In the genomic region with DNA sequence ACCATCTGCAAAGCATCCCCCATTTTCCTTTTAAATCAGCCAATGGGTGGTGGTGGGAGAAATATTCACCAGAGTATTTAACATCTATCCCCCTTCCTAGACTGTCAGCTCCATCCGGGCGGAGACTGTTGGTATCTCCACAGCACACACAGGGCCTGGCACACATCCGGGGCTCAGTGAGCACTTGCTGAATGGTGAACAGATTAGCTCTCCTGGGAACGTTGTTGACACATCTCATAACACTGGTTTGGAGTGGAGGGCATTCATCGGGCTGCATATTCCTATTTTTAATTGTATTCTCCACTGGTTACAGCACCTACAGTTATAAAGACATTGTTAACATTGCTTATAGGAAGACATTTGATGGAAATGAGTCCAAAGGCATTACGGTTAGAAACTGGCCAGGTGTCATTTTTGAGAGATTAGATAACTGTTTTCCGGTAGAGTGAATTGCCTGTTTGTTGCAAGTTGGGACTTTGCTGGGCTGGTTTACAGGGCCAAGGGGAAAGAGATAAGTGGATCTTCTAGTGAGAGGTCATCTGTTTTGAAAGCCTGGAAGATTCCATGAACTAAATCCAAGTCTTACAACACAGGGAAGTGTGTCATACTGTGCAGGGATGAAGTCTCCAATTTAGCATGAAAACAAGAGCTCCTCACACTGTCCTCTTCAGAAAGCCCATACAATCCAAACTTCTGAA, we compare ENCODE assay signal across 11 cellular contexts.
DNase-seq lines count a peak whose midpoint lies in the region; ATAC-seq and TF ChIP-seq lines count a peak whose summit lies in the region.
"Had no signal": no experiment of that assay in that cellular context is flagged by ENCODE, and none has a peak within 500 bp of the region (broad histone marks: within the 10 kb centered on the region; RNA-seq: fewer than 3 reads in every experiment).

No MANE protein-coding gene starts in this region.

- H3K4me3 ChIP-seq in vagina, result no peak overlapping the region

- peak; percentile 88 for DNase-seq in Right ventricle myocardium inferior (ENCODE audit: missing footprints)
- no peak for DNase-seq in cardiac septum (ENCODE audit: low spot score)
- no peak for DNase-seq in mesothelial cell of epicardium (ENCODE audit: low spot score in 2 of 2, unreplicated experiment in 2 of 2)
- no peak for DNase-seq in vagina (ENCODE audit: extremely low spot score in 2 of 2)
- no peak for DNase-seq in germinal center (ENCODE audit: low spot score)
- no peak for DNase-seq in activated gamma-delta T cell (lab: John Stamatoyannopoulos, UW)
- no peak for DNase-seq in activated effector memory CD4-positive, alpha-beta T cell treated with Interleukin-2 at 50 U/mL for 16 hours
- DNase-seq: activated T-cell treated with anti-CD3 and anti-CD28 coated beads, Interleukin-2, amount 50 U/mL, for 72 hours; dermis blood vessel endothelial cell had no signal

- intact Hi-C loops in Right ventricle myocardium inferior (cut with DNase I) (no loop called here), cardiac septum (cut with DNase I) (no loop called here), vagina (cut with DNase I) (no loop called here)

- no peaks in the 10 kb centered on the region for H3K9me3 Mint-ChIP-seq in mesothelial cell of epicardium
- H3K9me3 Mint-ChIP-seq: activated T-cell treated with anti-CD3 and anti-CD28 coated beads, Interleukin-2, amount 50 U/mL, for 72 hours had no signal

- TF ChIP-seq CTCF in mesothelial cell of epicardium (IDR thresholded peaks at IDR 0.05; ENCODE audit: unreplicated experiment) (no peak), vagina (IDR thresholded peaks at IDR 0.05) (no peak)

- H3K27ac ChIP-seq in vagina, result peak overlapping the region; percentile 86
- H3K27ac ChIP-seq: KMS-11 had no signal

- H3K4me3 Mint-ChIP-seq in mesothelial cell of epicardium, result no peak overlapping the region
- H3K4me3 Mint-ChIP-seq: activated T-cell treated with anti-CD3 and anti-CD28 coated beads, Interleukin-2, amount 50 U/mL, for 72 hours had no signal

- H3K4me1 ChIP-seq in vagina, result peaks cover 50% of the 10 kb centered on the region

- H3K36me3 Mint-ChIP-seq in mesothelial cell of epicardium, result no peaks in the 10 kb centered on the region

- no peaks in the 10 kb centered on the region for H3K36me3 ChIP-seq in vagina

- H3K27me3 Mint-ChIP-seq in mesothelial cell of epicardium (ENCODE audit: low read depth), result no peaks in the 10 kb centered on the region

- no peaks in the 10 kb centered on the region for H3K27me3 ChIP-seq in vagina

- peaks cover 14% of the 10 kb centered on the region for H3K4me1 Mint-ChIP-seq in mesothelial cell of epicardium

- H3K27ac Mint-ChIP-seq in mesothelial cell of epicardium, result peak overlapping the region; percentile 31
- H3K27ac Mint-ChIP-seq: activated T-cell treated with anti-CD3 and anti-CD28 coated beads, Interleukin-2, amount 50 U/mL, for 72 hours had no signal

- peak; percentile 89 for ATAC-seq in Right ventricle myocardium inferior
- peak; percentile 42 for ATAC-seq in esophagus mucosa
- ATAC-seq: activated T-cell treated with anti-CD3 and anti-CD28 coated beads, Interleukin-2, amount 50 U/mL, for 72 hours had no signal

- H3K9me3 ChIP-seq in vagina, result no peaks in the 10 kb centered on the region

- TF ChIP-seq POLR2A in vagina (IDR thresholded peaks at IDR 0.05), result no peak
